ENCODE assay signal across 41 cellular contexts in genomic region chr7:44496385-44496784, GRCh38. TPM values are rescaled to one million over a fixed set of nuclear protein-coding genes. Genes with fewer than 3 reads are reported as not detected.
"Had no signal": no experiment of that assay in that cellular context is flagged by ENCODE, and none has a peak within 500 bp of the region (broad histone marks: within the 10 kb centered on the region; RNA-seq: fewer than 3 reads in every experiment).

No MANE protein-coding gene starts in this region.

- H3K27ac Mint-ChIP-seq: activated CD4-positive, alpha-beta memory T cell treated with anti-CD3 and anti-CD28 coated beads for 36 hours; activated CD4-positive, alpha-beta T cell treated with anti-CD3 and anti-CD28 coated beads, Interleukin-2, amount 10 ng/mL, durations not matched to agents 24 days and 14 days; activated CD8-positive, alpha-beta T cell treated with anti-CD3 and anti-CD28 coated beads for 36 hours; activated naive CD4-positive, alpha-beta T cell treated with anti-CD3 and anti-CD28 coated beads for 36 hours; activated naive CD4-positive, alpha-beta T cell treated with anti-CD3 and anti-CD28 coated beads, Interleukin-2, amount 50 U/mL, for 72 hours; activated naive CD8-positive, alpha-beta T cell treated with anti-CD3 and anti-CD28 coated beads for 36 hours; activated T-cell treated with anti-CD3 and anti-CD28 coated beads, Interleukin-2, amount 50 U/mL, for 72 hours; activated T-helper 1 cell treated with anti-CD3 and anti-CD28 coated beads, Interleukin-12 subunit alpha, Interleukin-12 subunit beta, Interleukin-2, Interleukin-4 antibody, amounts not matched to agents 30 ng/mL and 10 ng/mL and 1 ng/mL, durations not matched to agents 14 hours and 24 hours and 36 hours; activated T-helper 17 cell treated with anti-CD3 and anti-CD28 coated beads, Interleukin-2, amount 50 U/mL, for 72 hours; T-helper 1 cell treated with Interleukin-12 subunit alpha and Interleukin-12 subunit beta and Interleukin-4 antibody, amounts not matched to agents 30 μg/mL and 1 μg/mL, for 36 hours; T-helper 2 cell treated with Interferon-gamma antibody and Interleukin-4, amounts not matched to agents 5 μg/mL and 100 μg/mL, for 36 hours; WTC11 had no signal

- H3K9me3 ChIP-seq: adrenal gland, body of pancreas, breast epithelium had no signal

- H3K36me3 ChIP-seq: adrenal gland, brain microvascular endothelial cell, breast epithelium had no signal

- ATAC-seq: activated CD4-positive, CD25-positive, alpha-beta regulatory T cell treated with anti-CD3 and anti-CD28 coated beads, Interleukin-2, amount 50 U/mL, for 24 hours; activated CD8-positive, alpha-beta T cell treated with anti-CD3 and anti-CD28 coated beads for 36 hours; activated naive CD4-positive, alpha-beta T cell treated with anti-CD3 and anti-CD28 coated beads, Interleukin-2, amount 50 U/mL, for 72 hours; activated T-cell treated with anti-CD3 and anti-CD28 coated beads, Interleukin-2, amount 50 U/mL, for 4 hours; activated T-cell treated with anti-CD3 and anti-CD28 coated beads, Interleukin-2, amount 50 U/mL, for 72 hours; activated T-helper 17 cell treated with anti-CD3 and anti-CD28 coated beads, Interleukin-2, amount 50 U/mL, for 72 hours; body of pancreas had no signal

- H3K4me1 ChIP-seq: body of pancreas, breast epithelium had no signal

- DNase-seq: activated CD4-positive, alpha-beta memory T cell treated with anti-CD3 and anti-CD28 coated beads for 36 hours; activated CD4-positive, alpha-beta T cell treated with anti-CD3 and anti-CD28 coated beads for 1 hour; activated CD4-positive, alpha-beta T cell treated with anti-CD3 and anti-CD28 coated beads for 4 hours; activated CD4-positive, alpha-beta T cell treated with anti-CD3 and anti-CD28 coated beads, Interleukin-2, amount 10 ng/mL, durations not matched to agents 24 days and 14 days; activated CD4-positive, alpha-beta T cell treated with anti-CD3 and anti-CD28 coated beads, Interleukin-2, amount 50 U/mL, for 1 hour; activated CD4-positive, alpha-beta T cell treated with anti-CD3 and anti-CD28 coated beads, Interleukin-2, amount 50 U/mL, for 4 hours; activated CD4-positive, CD25-positive, alpha-beta regulatory T cell; activated CD8-positive, alpha-beta memory T cell treated with anti-CD3 and anti-CD28 coated beads, Interleukin-2, amount 50 U/mL, for 4 hours; activated CD8-positive, alpha-beta T cell treated with anti-CD3 and anti-CD28 coated beads for 36 hours; activated effector memory CD4-positive, alpha-beta T cell treated with anti-CD3 and anti-CD28 coated beads, Interleukin-2, amount 50 U/mL, for 16 hours; activated gamma-delta T cell treated with Interleukin-2 at 50 U/mL for 16 hours; activated naive CD4-positive, alpha-beta T cell; activated naive CD4-positive, alpha-beta T cell treated with anti-CD3 and anti-CD28 coated beads for 36 hours; activated naive CD4-positive, alpha-beta T cell treated with anti-CD3 and anti-CD28 coated beads, Interleukin-2, amount 50 U/mL, for 16 hours; activated naive CD8-positive, alpha-beta T cell treated with anti-CD3 and anti-CD28 coated beads for 36 hours; activated T-cell treated with anti-CD3 and anti-CD28 coated beads for 4 hours; activated T-cell treated with anti-CD3 and anti-CD28 coated beads, Interleukin-2, amount 50 U/mL, for 1 hour; activated T-cell treated with anti-CD3 and anti-CD28 coated beads, Interleukin-2, amount 50 U/mL, for 4 hours; activated T-cell treated with anti-CD3 and anti-CD28 coated beads, Interleukin-2, amount 50 U/mL, for 72 hours; adrenal gland; amniotic stem cell; aorta; body of pancreas; brain microvascular endothelial cell; central memory CD4-positive, alpha-beta T cell; T-helper 1 cell; T-helper 2 cell; T-helper 9 cell had no signal

- H3K4me3 ChIP-seq: adrenal gland, body of pancreas, breast epithelium had no signal

- H3K27me3 ChIP-seq: adrenal gland, body of pancreas, brain microvascular endothelial cell had no signal

- H3K27me3 Mint-ChIP-seq: activated CD4-positive, alpha-beta memory T cell treated with anti-CD3 and anti-CD28 coated beads for 36 hours; activated T-helper 17 cell treated with anti-CD3 and anti-CD28 coated beads, Interleukin-2, amount 50 U/mL, for 72 hours had no signal

- FAIRE-seq: astrocyte, TTC549 had no signal

- H3K4me1 Mint-ChIP-seq: activated CD4-positive, alpha-beta T cell treated with anti-CD3 and anti-CD28 coated beads, Interleukin-2, amount 10 ng/mL, durations not matched to agents 24 days and 14 days; activated naive CD8-positive, alpha-beta T cell treated with anti-CD3 and anti-CD28 coated beads for 36 hours; activated T-helper 17 cell treated with anti-CD3 and anti-CD28 coated beads, Interleukin-2, amount 50 U/mL, for 72 hours; WTC11 had no signal

- H3K27ac ChIP-seq: adrenal gland, body of pancreas, brain microvascular endothelial cell, breast epithelium, VCaP had no signal

- H3K36me3 Mint-ChIP-seq: activated CD4-positive, alpha-beta memory T cell treated with anti-CD3 and anti-CD28 coated beads for 36 hours; activated naive CD4-positive, alpha-beta T cell treated with anti-CD3 and anti-CD28 coated beads, Interleukin-2, amount 50 U/mL, for 72 hours; activated naive CD8-positive, alpha-beta T cell treated with anti-CD3 and anti-CD28 coated beads for 36 hours; WTC11 had no signal

- H3K9me3 Mint-ChIP-seq: activated CD4-positive, alpha-beta memory T cell treated with anti-CD3 and anti-CD28 coated beads for 36 hours; activated CD4-positive, alpha-beta T cell treated with anti-CD3 and anti-CD28 coated beads, Interleukin-2, amount 10 ng/mL, durations not matched to agents 24 days and 14 days; activated CD8-positive, alpha-beta T cell treated with anti-CD3 and anti-CD28 coated beads for 36 hours; activated naive CD4-positive, alpha-beta T cell treated with anti-CD3 and anti-CD28 coated beads for 36 hours; activated naive CD4-positive, alpha-beta T cell treated with anti-CD3 and anti-CD28 coated beads, Interleukin-2, amount 50 U/mL, for 72 hours; activated naive CD8-positive, alpha-beta T cell treated with anti-CD3 and anti-CD28 coated beads for 36 hours; activated T-cell treated with anti-CD3 and anti-CD28 coated beads, Interleukin-2, amount 50 U/mL, for 4 hours; activated T-cell treated with anti-CD3 and anti-CD28 coated beads, Interleukin-2, amount 50 U/mL, for 72 hours; activated T-helper 1 cell treated with anti-CD3 and anti-CD28 coated beads, Interleukin-12 subunit alpha, Interleukin-12 subunit beta, Interleukin-2, Interleukin-4 antibody, amounts not matched to agents 30 ng/mL and 10 ng/mL and 1 ng/mL, durations not matched to agents 14 hours and 24 hours and 36 hours; activated T-helper 17 cell treated with anti-CD3 and anti-CD28 coated beads, Interleukin-2, amount 50 U/mL, for 72 hours; T-helper 1 cell treated with Interleukin-12 subunit alpha and Interleukin-12 subunit beta and Interleukin-4 antibody, amounts not matched to agents 30 μg/mL and 1 μg/mL, for 36 hours; T-helper 2 cell treated with Interferon-gamma antibody and Interleukin-4, amounts not matched to agents 5 μg/mL and 100 μg/mL, for 36 hours; WTC11 had no signal

- H3K4me3 Mint-ChIP-seq: activated CD4-positive, alpha-beta memory T cell treated with anti-CD3 and anti-CD28 coated beads for 36 hours; activated CD4-positive, alpha-beta T cell treated with anti-CD3 and anti-CD28 coated beads, Interleukin-2, amount 10 ng/mL, durations not matched to agents 24 days and 14 days; activated CD8-positive, alpha-beta T cell treated with anti-CD3 and anti-CD28 coated beads for 36 hours; activated naive CD4-positive, alpha-beta T cell treated with anti-CD3 and anti-CD28 coated beads for 36 hours; activated naive CD8-positive, alpha-beta T cell treated with anti-CD3 and anti-CD28 coated beads for 36 hours; activated T-cell treated with anti-CD3 and anti-CD28 coated beads, Interleukin-2, amount 50 U/mL, for 4 hours; activated T-cell treated with anti-CD3 and anti-CD28 coated beads, Interleukin-2, amount 50 U/mL, for 72 hours; activated T-helper 1 cell treated with anti-CD3 and anti-CD28 coated beads, Interleukin-12 subunit alpha, Interleukin-12 subunit beta, Interleukin-2, Interleukin-4 antibody, amounts not matched to agents 30 ng/mL and 10 ng/mL and 1 ng/mL, durations not matched to agents 14 hours and 24 hours and 36 hours; activated T-helper 17 cell treated with anti-CD3 and anti-CD28 coated beads, Interleukin-2, amount 50 U/mL, for 72 hours; T-helper 1 cell treated with Interleukin-12 subunit alpha and Interleukin-12 subunit beta and Interleukin-4 antibody, amounts not matched to agents 30 μg/mL and 1 μg/mL, for 36 hours; T-helper 2 cell treated with Interferon-gamma antibody and Interleukin-4, amounts not matched to agents 5 μg/mL and 100 μg/mL, for 36 hours; WTC11 had no signal

RNA-seq across cellular contexts. Expression of gene NPC1L1, which starts 44.7 kb away (rescaled TPM):
- total RNA-seq: activated CD4-positive, alpha-beta T cell treated with anti-CD3 and anti-CD28 coated beads, Interleukin-2, amount 10 ng/mL, durations not matched to agents 24 days and 14 days; activated CD8-positive, alpha-beta memory T cell treated with anti-CD3 and anti-CD28 coated beads for 36 hours; activated naive CD4-positive, alpha-beta T cell treated with anti-CD3 and anti-CD28 coated beads for 36 hours; activated naive CD8-positive, alpha-beta T cell treated with anti-CD3 and anti-CD28 coated beads for 36 hours; activated T-helper 1 cell treated with anti-CD3 and anti-CD28 coated beads, Interleukin-12 subunit alpha, Interleukin-12 subunit beta, Interleukin-2, Interleukin-4 antibody, amounts not matched to agents 30 ng/mL and 10 ng/mL and 1 ng/mL, durations not matched to agents 14 hours and 24 hours and 36 hours; cerebellum had no signal
